Comparison of ENCODE assay signal across 26 cellular contexts in the genomic region with DNA sequence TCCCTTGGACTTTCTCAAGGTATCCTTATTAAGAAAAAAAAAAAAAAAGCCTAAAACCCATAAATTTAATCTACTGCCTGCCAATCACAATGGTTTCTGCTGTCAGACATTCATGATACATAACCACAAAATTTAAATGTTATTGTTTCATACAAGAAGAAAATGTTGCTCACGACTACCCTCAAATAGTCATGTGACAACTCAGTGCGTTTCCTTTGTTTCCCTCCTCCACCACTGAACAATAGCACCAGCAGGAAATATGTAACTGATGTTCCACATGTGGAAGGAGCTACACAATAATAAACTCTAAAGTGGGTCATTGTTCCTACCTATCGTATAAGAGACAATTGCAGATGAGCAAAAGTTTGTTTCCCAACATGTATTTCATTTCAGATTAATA.
DNase-seq lines count a peak whose midpoint lies in the region; ATAC-seq, FAIRE-seq and TF ChIP-seq lines count a peak whose summit lies in the region.
"Had no signal": no experiment of that assay in that cellular context is flagged by ENCODE, and none has a peak within 500 bp of the region (broad histone marks: within the 10 kb centered on the region; RNA-seq: fewer than 3 reads in every experiment).

No MANE protein-coding gene starts in this region.

- H3K9me1 ChIP-seq in endothelial cell of umbilical vein (replicated peaks; ENCODE audit: control insufficient read depth, extremely low read depth, insufficient read depth, low read length): no peaks in the 10 kb centered on the region

- POLR2A ChIA-PET in endothelial cell of umbilical vein (lab: Charles Lee): no interaction called here

- H3K79me2 ChIP-seq in endothelial cell of umbilical vein (ENCODE audit: control insufficient read depth, insufficient read depth, low read length): no peaks in the 10 kb centered on the region

- ATAC-seq in HG03196 (IDR thresholded peaks at IDR 0.05; ENCODE audit: unreplicated experiment): no peak
- ATAC-seq: A549, GM12878 had no signal

- no peak overlapping the region for H3K9ac ChIP-seq in endothelial cell of umbilical vein (replicated peaks; ENCODE audit: extremely low read depth, insufficient read depth, low read length)
- H3K9ac ChIP-seq: BLaER1 treated with 17β-estradiol and CSF1 and Interleukin-3, amounts not matched to agents 10 nM and 100 nM; GM23248 had no signal

- no peaks in the 10 kb centered on the region for H4K20me1 ChIP-seq in endothelial cell of umbilical vein (replicated peaks; ENCODE audit: control insufficient read depth, extremely low read depth, insufficient read depth, low read length)
- H4K20me1 ChIP-seq: BLaER1 treated with 17β-estradiol and CSF1 and Interleukin-3, amounts not matched to agents 10 nM and 100 nM had no signal

- TF ChIP-seq POLR2A in endothelial cell of umbilical vein (IDR thresholded peaks at IDR 0.05; ENCODE audit: low read depth, low read length): no peak

- CTCF ChIA-PET in endothelial cell of umbilical vein (lab: Charles Lee): no interaction called here

- DNase-seq in Jurkat, Clone E6-1 (ENCODE audit: low read depth, low spot score): peak; percentile 2
- peak; percentile 51 for DNase-seq in endothelial cell of umbilical vein (ENCODE audit: low read depth, low spot score)
- DNase-seq in lung microvascular endothelial cell (ENCODE audit: low read depth in 2 of 2): peak; percentile 26 to 81
- DNase-seq in NCI-H2029 treated with DMSO at 0.1 percent for 48 hours (lab: John Stamatoyannopoulos, UW): no peak
- no peak for DNase-seq in NCI-H1436 treated with DMSO at 0.1 percent for 48 hours (lab: John Stamatoyannopoulos, UW)
- DNase-seq in activated CD4-positive, alpha-beta T cell treated with anti-CD3 and anti-CD28 coated beads for 1 hour: no peak
- DNase-seq: 8988T; ACHN; AML-193; BE2C; CD4-positive, alpha-beta T cell; CD8-positive, alpha-beta memory T cell; DMS 273 treated with DMSO at 0.1 percent for 48 hours; DMS79; EL; GDM1; GM23248; H7; HCEC 1CT had no signal

- H3K36me3 ChIP-seq in endothelial cell of umbilical vein (ENCODE audit: control insufficient read depth in 2 of 2, extremely low read depth in 1 of 2, insufficient read depth in 2 of 2, low read length in 2 of 2): no peaks in the 10 kb centered on the region
- H3K36me3 ChIP-seq: BE2C; BLaER1 treated with 17β-estradiol and CSF1 and Interleukin-3, amounts not matched to agents 10 nM and 100 nM had no signal

- H2AFZ ChIP-seq in endothelial cell of umbilical vein (ENCODE audit: low read depth, low read length): no peak overlapping the region
- H2AFZ ChIP-seq: GM23248 had no signal

- dilution Hi-C loops in endothelial cell of umbilical vein (cut with MboI; ENCODE audit: extremely low pct_ligation_motif_present, low sequenced_read_pairs): no loop called here

- no peaks in the 10 kb centered on the region for H3K4me1 ChIP-seq in endothelial cell of umbilical vein (ENCODE audit: control insufficient read depth, extremely low read depth, insufficient read depth, low read length)
- H3K4me1 ChIP-seq: A549; BE2C; BLaER1 treated with 17β-estradiol and CSF1 and Interleukin-3, amounts not matched to agents 10 nM and 100 nM had no signal

- peak; percentile 56 for FAIRE-seq in endothelial cell of umbilical vein (lab: Jason Lieb, UNC)
- FAIRE-seq: A549, D721Med, GM12878, GM19239, H1 had no signal

- no peaks in the 10 kb centered on the region for H3K27me3 ChIP-seq in endothelial cell of umbilical vein (ENCODE audit: control insufficient read depth in 2 of 2, insufficient read depth in 2 of 2, low read length in 2 of 2)
- H3K27me3 ChIP-seq: BE2C; BLaER1 treated with 17β-estradiol and CSF1 and Interleukin-3, amounts not matched to agents 10 nM and 100 nM had no signal

- H3K9me3 ChIP-seq in endothelial cell of umbilical vein (replicated peaks; ENCODE audit: control insufficient read depth, insufficient read depth, low read length): no peaks in the 10 kb centered on the region
- H3K9me3 ChIP-seq: A549; BE2C; BLaER1 treated with 17β-estradiol and CSF1 and Interleukin-3, amounts not matched to agents 10 nM and 100 nM had no signal

- no peak overlapping the region for H3K4me2 ChIP-seq in endothelial cell of umbilical vein (ENCODE audit: insufficient read depth, low read length)
- H3K4me2 ChIP-seq: A549; BLaER1 treated with 17β-estradiol and CSF1 and Interleukin-3, amounts not matched to agents 10 nM and 100 nM had no signal

- H3K27ac ChIP-seq in endothelial cell of umbilical vein (ENCODE audit: insufficient read depth, low read depth, low read length): no peak overlapping the region
- H3K27ac ChIP-seq: A549; BLaER1 treated with 17β-estradiol and CSF1 and Interleukin-3, amounts not matched to agents 10 nM and 100 nM; GM23248 had no signal

- TF ChIP-seq CTCF in endothelial cell of umbilical vein (IDR thresholded peaks at IDR 0.05; ENCODE audit: extremely low read depth in 1 of 2, insufficient read depth in 1 of 2, low read depth in 1 of 2, low read length in 2 of 2): no peak

- no peak overlapping the region for H3K4me3 ChIP-seq in Jurkat, Clone E6-1 (ENCODE audit: low read length)
- no peak overlapping the region for H3K4me3 ChIP-seq in endothelial cell of umbilical vein (replicated peaks in 1 of 3; ENCODE audit: insufficient read depth in 1 of 3, low read depth in 1 of 3, low read length in 3 of 3)
- H3K4me3 ChIP-seq: A549; BLaER1 treated with 17β-estradiol and CSF1 and Interleukin-3, amounts not matched to agents 10 nM and 100 nM; GM12878; GM23248 had no signal

- intact Hi-C loops in endothelial cell of umbilical vein (cut with micrococcal nuclease): no loop called here

- BruUV-seq in endothelial cell of umbilical vein (replicated peaks; lab: Mats Ljungman, UMichigan): no TSS peak

TF ChIP-seq in endothelial cell of umbilical vein, 7 proteins besides CTCF, POLR2A, EP300 and RAD21:
- TF ChIP-seq EZH2 (IDR thresholded peaks at IDR 0.05; ENCODE audit: borderline replicate concordance, low read depth, low read length, severe bottlenecking) (no peak), JUN (IDR thresholded peaks at IDR 0.05; ENCODE audit: borderline replicate concordance, insufficient read depth, insufficient read length, low read depth) (no peak), POLR2AphosphoS5 (IDR thresholded peaks at IDR 0.05; ENCODE audit: insufficient read depth, low read depth, low read length) (no peak), MAX (IDR thresholded peaks at IDR 0.05; ENCODE audit: insufficient read depth, insufficient read length) (no peak), FOS (IDR thresholded peaks at IDR 0.05; ENCODE audit: borderline replicate concordance, insufficient read depth, low read length) (no peak)

Comparison
In these comparisons a context has a peak if more than half of its experiments do, and no peak if none do; other contexts are left out.
1. DNase-seq: peak in Jurkat, Clone E6-1 (single experiment), endothelial cell of umbilical vein (single experiment) and lung microvascular endothelial cell (2 of 2); none in NCI-H2029 treated with DMSO at 0.1 percent for 48 hours (single experiment), NCI-H1436 treated with DMSO at 0.1 percent for 48 hours (single experiment) and activated CD4-positive, alpha-beta T cell treated with anti-CD3 and anti-CD28 coated beads for 1 hour (single experiment).